In genomic region chr7:128872394-128872824, GRCh38 we compare ENCODE assay signal across 1 cellular context.
TF ChIP-seq lines count a peak whose summit lies in the region.

No MANE protein-coding gene starts in this region.

TF ChIP-seq in H1, 55 proteins besides CTCF, POLR2A, EP300 and RAD21 (continued from another document):
- no peak for TF ChIP-seq NANOG (IDR thresholded peaks at IDR 0.05; ENCODE audit: insufficient read depth, low read depth, low read length, poor library complexity, severe bottlenecking)
- peak; percentile 24; the same call in 1 of the 2 replicates for TF ChIP-seq CREB1 (IDR thresholded peaks at IDR 0.05)
